In the genomic region with DNA sequence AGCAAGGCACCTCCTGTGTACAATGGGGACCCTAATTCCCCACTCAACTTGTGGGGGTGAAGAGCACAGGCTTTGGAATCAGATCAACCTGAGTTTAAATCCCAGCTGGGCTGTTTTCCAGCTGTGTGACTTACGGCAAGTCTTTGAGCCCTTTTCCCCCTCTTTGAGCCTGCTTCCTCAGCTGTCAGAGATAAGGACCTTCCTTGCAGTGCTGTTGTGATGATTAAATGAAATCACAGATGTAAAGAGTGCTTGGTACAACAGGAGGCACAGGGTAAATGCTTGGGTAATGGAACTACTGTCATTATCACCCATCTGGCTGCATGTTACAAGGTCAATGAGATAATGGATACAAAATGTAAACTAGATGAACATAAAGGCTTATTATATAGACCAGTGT, we compare ENCODE assay signal across 1 cellular context.
TF ChIP-seq lines count a peak whose summit lies in the region.

No MANE protein-coding gene starts in this region.

TF ChIP-seq in SK-N-SH, 30 proteins besides CTCF, POLR2A, EP300 and RAD21 (continued from another document):
- TF ChIP-seq, protein P1, sequence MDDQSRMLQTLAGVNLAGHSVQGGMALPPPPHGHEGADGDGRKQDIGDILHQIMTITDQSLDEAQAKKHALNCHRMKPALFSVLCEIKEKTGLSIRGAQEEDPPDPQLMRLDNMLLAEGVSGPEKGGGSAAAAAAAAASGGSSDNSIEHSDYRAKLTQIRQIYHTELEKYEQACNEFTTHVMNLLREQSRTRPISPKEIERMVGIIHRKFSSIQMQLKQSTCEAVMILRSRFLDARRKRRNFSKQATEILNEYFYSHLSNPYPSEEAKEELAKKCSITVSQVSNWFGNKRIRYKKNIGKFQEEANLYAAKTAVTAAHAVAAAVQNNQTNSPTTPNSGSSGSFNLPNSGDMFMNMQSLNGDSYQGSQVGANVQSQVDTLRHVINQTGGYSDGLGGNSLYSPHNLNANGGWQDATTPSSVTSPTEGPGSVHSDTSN (IDR thresholded peaks at IDR 0.05) = no peak
